ENCODE assay signal across 34 cellular contexts in the genomic region with DNA sequence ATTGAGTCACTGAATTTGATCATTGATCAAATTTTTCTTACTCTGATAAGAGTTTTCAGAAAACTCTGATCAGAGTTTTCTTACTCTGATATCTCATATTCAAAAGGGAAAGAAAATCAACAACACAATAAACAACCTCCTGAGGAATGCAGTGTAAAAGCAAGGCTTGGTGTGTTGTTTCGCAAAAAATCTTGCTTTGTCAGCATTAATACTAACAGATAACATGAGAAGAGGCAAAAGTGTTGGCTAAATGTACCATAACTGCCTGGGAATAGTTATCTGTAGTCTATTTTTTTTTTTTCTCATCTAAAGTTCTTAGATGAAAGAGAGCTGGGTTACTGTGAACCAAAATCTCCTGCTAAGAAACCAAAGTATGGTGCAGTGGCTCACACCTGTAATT. TPM values are rescaled to one million over a fixed set of nuclear protein-coding genes. Genes with fewer than 3 reads are reported as not detected.
"Had no signal": no experiment of that assay in that cellular context is flagged by ENCODE, and none has a peak within 500 bp of the region (broad histone marks: within the 10 kb centered on the region; RNA-seq: fewer than 3 reads in every experiment).

No MANE protein-coding gene starts in this region.

- H3K27me3 Mint-ChIP-seq: activated B cell treated with CpG ODN at 0.5 μM for 24 hours; activated CD8-positive, alpha-beta memory T cell treated with anti-CD3 and anti-CD28 coated beads, Interleukin-2, amount 10 ng/mL, durations not matched to agents 7 days and 5 days; activated naive CD8-positive, alpha-beta T cell treated with anti-CD3 and anti-CD28 coated beads, Interleukin-2, amount 10 ng/mL, durations not matched to agents 7 days and 5 days; stimulated activated naive B cell treated with anti-CD40 and anti-IgM and Interleukin-4, amounts not matched to agents 10 μg/mL and 1 μg/mL and 100 μg/mL, for 72 hours; T-cell had no signal

- H3K27me3 ChIP-seq: ascending aorta, cardiac muscle cell, colonic mucosa, dorsolateral prefrontal cortex, hepatocyte, pancreas, sigmoid colon, stomach, thyroid gland, upper lobe of left lung, vagina had no signal

- H3K36me3 ChIP-seq: ascending aorta, cardiac muscle cell, colonic mucosa, pancreas, prostate gland, sigmoid colon, thyroid gland, vagina had no signal

- DNase-seq: activated B cell treated with CpG ODN at 0.5 μM for 24 hours; activated CD4-positive, alpha-beta T cell treated with anti-CD3 and anti-CD28 coated beads, Interleukin-2, amount 50 U/mL, for 1 hour; activated CD8-positive, alpha-beta memory T cell treated with anti-CD3 and anti-CD28 coated beads, Interleukin-2, amount 10 ng/mL, durations not matched to agents 7 days and 5 days; activated CD8-positive, alpha-beta T cell treated with anti-CD3 and anti-CD28 coated beads, Interleukin-2, amount 10 ng/mL, durations not matched to agents 7 days and 5 days; activated naive CD8-positive, alpha-beta T cell treated with anti-CD3 and anti-CD28 coated beads, Interleukin-2, amount 10 ng/mL, durations not matched to agents 7 days and 5 days; activated T-cell treated with anti-CD3 and anti-CD28 coated beads, Interleukin-2, amount 50 U/mL, for 48 hours; cerebellar nuclear complex; colonic mucosa; dorsolateral prefrontal cortex; effector memory CD4-positive, alpha-beta T cell; left colon; midbrain; nephron progenitor cell; pancreas; retina; sigmoid colon; small intestine; stimulated activated CD4-positive, alpha-beta T cell treated with anti-CD3 and anti-CD28 coated beads, Interleukin-1b, Interleukin-23, amount 100 ng/mL, for 48 hours; stimulated activated CD4-positive, alpha-beta T cell treated with anti-CD3 and anti-CD28 coated beads, Interleukin-4, amount 100 ng/mL, for 4 hours; stimulated activated CD8-positive, alpha-beta memory T cell treated with anti-CD3 and anti-CD28 coated beads, Interleukin-4, amount 100 ng/mL, for 48 hours; stimulated activated naive B cell treated with anti-CD40 and anti-IgM and Interleukin-4, amounts not matched to agents 10 μg/mL and 1 μg/mL and 100 μg/mL, for 72 hours; stomach; T-cell; thyroid gland; upper lobe of left lung had no signal

- H3K4me2 ChIP-seq: hepatocyte had no signal

- H3K9me3 Mint-ChIP-seq: activated B cell treated with CpG ODN at 0.5 μM for 24 hours; activated naive CD8-positive, alpha-beta T cell treated with anti-CD3 and anti-CD28 coated beads, Interleukin-2, amount 10 ng/mL, durations not matched to agents 7 days and 5 days; activated T-helper 2 cell treated with anti-CD3 and anti-CD28 coated beads, Interferon-gamma antibody, Interleukin-2, Interleukin-4, amounts not matched to agents 10 μg/mL and 5 μg/mL and 100 μg/mL, durations not matched to agents 14 hours and 24 hours and 36 hours; brain; stimulated activated naive B cell treated with anti-CD40 and anti-IgM and Interleukin-4, amounts not matched to agents 10 μg/mL and 1 μg/mL and 100 μg/mL, for 72 hours; T-cell had no signal

- H3K4me1 ChIP-seq: ascending aorta, colonic mucosa, pancreas, prostate gland, sigmoid colon, stomach, upper lobe of left lung, vagina had no signal

- H3K79me2 ChIP-seq: hepatocyte had no signal

- H3K36me3 Mint-ChIP-seq: brain had no signal

- H3K4me3 ChIP-seq: ascending aorta, cardiac muscle cell, colonic mucosa, dorsolateral prefrontal cortex, hepatocyte, pancreas, prostate gland, sigmoid colon, stomach, thyroid gland, upper lobe of left lung, vagina had no signal

- FAIRE-seq: frontal cortex, keratinocyte, pancreas, small intestine had no signal

- H3K4me1 Mint-ChIP-seq: brain had no signal

- H2AFZ ChIP-seq: hepatocyte had no signal

- H3K9me3 ChIP-seq: ascending aorta, colonic mucosa, pancreas, prostate gland, sigmoid colon, stomach, thyroid gland, upper lobe of left lung, vagina had no signal

- H3K4me3 Mint-ChIP-seq: activated B cell treated with CpG ODN at 0.5 μM for 24 hours; activated CD8-positive, alpha-beta memory T cell treated with anti-CD3 and anti-CD28 coated beads, Interleukin-2, amount 10 ng/mL, durations not matched to agents 7 days and 5 days; activated CD8-positive, alpha-beta T cell treated with anti-CD3 and anti-CD28 coated beads, Interleukin-2, amount 10 ng/mL, durations not matched to agents 7 days and 5 days; activated naive CD8-positive, alpha-beta T cell treated with anti-CD3 and anti-CD28 coated beads, Interleukin-2, amount 10 ng/mL, durations not matched to agents 7 days and 5 days; brain; nephron progenitor cell; stimulated activated naive B cell treated with anti-CD40 and anti-IgM and Interleukin-4, amounts not matched to agents 10 μg/mL and 1 μg/mL and 100 μg/mL, for 72 hours; T-cell had no signal

- H3K27ac ChIP-seq: ascending aorta, cardiac muscle cell, colonic mucosa, dorsolateral prefrontal cortex, hepatocyte, pancreas, prostate gland, sigmoid colon, stomach, thyroid gland, upper lobe of left lung, vagina had no signal

- H3K27ac Mint-ChIP-seq: activated CD8-positive, alpha-beta memory T cell treated with anti-CD3 and anti-CD28 coated beads, Interleukin-2, amount 10 ng/mL, durations not matched to agents 7 days and 5 days; activated T-helper 2 cell treated with anti-CD3 and anti-CD28 coated beads, Interferon-gamma antibody, Interleukin-2, Interleukin-4, amounts not matched to agents 10 μg/mL and 5 μg/mL and 100 μg/mL, durations not matched to agents 14 hours and 24 hours and 36 hours; brain; nephron progenitor cell had no signal

- ATAC-seq: activated CD8-positive, alpha-beta memory T cell treated with anti-CD3 and anti-CD28 coated beads, Interleukin-2, amount 10 ng/mL, durations not matched to agents 7 days and 5 days; activated CD8-positive, alpha-beta T cell treated with anti-CD3 and anti-CD28 coated beads, Interleukin-2, amount 10 ng/mL, durations not matched to agents 7 days and 5 days; left colon; pancreas; stimulated activated naive B cell treated with anti-CD40 and anti-IgM and Interleukin-4, amounts not matched to agents 10 μg/mL and 1 μg/mL and 100 μg/mL, for 72 hours; T-cell had no signal

RNA-seq across cellular contexts. Expression of a gene that starts 24.8 kb away (rescaled TPM):
- total RNA-seq: cardiac muscle cell, vagina had no signal
